11 cellular contexts compared by ENCODE assay signal in the genomic region with DNA sequence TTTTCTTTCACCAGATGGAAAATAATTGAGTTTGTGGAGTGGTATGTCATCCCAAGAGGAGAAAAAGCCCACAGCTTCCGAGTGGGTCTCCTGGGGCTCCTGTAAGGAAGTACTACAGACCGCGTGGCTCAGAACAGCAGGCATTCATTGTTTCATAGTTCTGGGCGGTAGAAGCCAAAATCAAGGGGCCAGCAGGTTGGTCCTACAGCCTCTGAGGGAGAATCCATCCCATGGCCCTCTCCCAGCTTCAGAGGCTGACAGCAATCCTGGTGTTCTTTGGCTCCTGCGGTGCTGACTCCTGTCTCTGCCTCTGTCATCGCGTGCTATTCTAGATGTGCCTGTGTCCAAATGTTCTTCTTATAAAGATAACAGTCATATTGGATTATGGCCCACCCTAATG.
"Had no signal": no experiment of that assay in that cellular context is flagged by ENCODE, and none has a peak within 500 bp of the region (broad histone marks: within the 10 kb centered on the region; RNA-seq: fewer than 3 reads in every experiment).

No MANE protein-coding gene starts in this region.

- H3K9me3 ChIP-seq: ascending aorta, breast epithelium, neutrophil, tibial artery had no signal

- ATAC-seq: stimulated activated naive B cell treated with anti-CD40 and anti-IgM and Interleukin-4, amounts not matched to agents 10 μg/mL and 1 μg/mL and 100 μg/mL, for 72 hours had no signal

- H3K36me3 Mint-ChIP-seq: activated naive CD4-positive, alpha-beta T cell treated with anti-CD3 and anti-CD28 coated beads, Interleukin-2, amount 10 ng/mL, durations not matched to agents 7 days and 5 days; stimulated activated naive B cell treated with anti-CD40 and anti-IgM and Interleukin-4, amounts not matched to agents 10 μg/mL and 1 μg/mL and 100 μg/mL, for 72 hours had no signal

- H3K4me3 ChIP-seq: ascending aorta, breast epithelium, tibial artery had no signal

- H3K4me1 Mint-ChIP-seq: activated naive CD4-positive, alpha-beta T cell treated with anti-CD3 and anti-CD28 coated beads, Interleukin-2, amount 10 ng/mL, durations not matched to agents 7 days and 5 days; endodermal cell; stimulated activated naive B cell treated with anti-CD40 and anti-IgM and Interleukin-4, amounts not matched to agents 10 μg/mL and 1 μg/mL and 100 μg/mL, for 72 hours had no signal

- H3K27me3 ChIP-seq: ascending aorta, breast epithelium, neutrophil, tibial artery had no signal

- DNase-seq: activated CD4-positive, alpha-beta T cell treated with anti-CD3 and anti-CD28 coated beads for 1 hour; activated CD4-positive, alpha-beta T cell treated with anti-CD3 and anti-CD28 coated beads, Interleukin-2, amount 50 U/mL, for 4 hours; activated naive CD4-positive, alpha-beta T cell treated with anti-CD3 and anti-CD28 coated beads, Interleukin-2, amount 10 ng/mL, durations not matched to agents 7 days and 5 days; endodermal cell; mammary epithelial cell; stimulated activated naive B cell treated with anti-CD40 and anti-IgM and Interleukin-4, amounts not matched to agents 10 μg/mL and 1 μg/mL and 100 μg/mL, for 72 hours; tibial artery had no signal

- H3K4me3 Mint-ChIP-seq: activated naive CD4-positive, alpha-beta T cell treated with anti-CD3 and anti-CD28 coated beads, Interleukin-2, amount 10 ng/mL, durations not matched to agents 7 days and 5 days; endodermal cell; stimulated activated naive B cell treated with anti-CD40 and anti-IgM and Interleukin-4, amounts not matched to agents 10 μg/mL and 1 μg/mL and 100 μg/mL, for 72 hours had no signal

- H3K9me3 Mint-ChIP-seq: activated naive CD4-positive, alpha-beta T cell treated with anti-CD3 and anti-CD28 coated beads, Interleukin-2, amount 10 ng/mL, durations not matched to agents 7 days and 5 days; endodermal cell had no signal

- H3K4me1 ChIP-seq: ascending aorta, breast epithelium, parathyroid adenoma, tibial artery had no signal

- H3K27ac Mint-ChIP-seq: activated naive CD4-positive, alpha-beta T cell treated with anti-CD3 and anti-CD28 coated beads, Interleukin-2, amount 10 ng/mL, durations not matched to agents 7 days and 5 days; endodermal cell; stimulated activated naive B cell treated with anti-CD40 and anti-IgM and Interleukin-4, amounts not matched to agents 10 μg/mL and 1 μg/mL and 100 μg/mL, for 72 hours had no signal

- H3K27ac ChIP-seq: ascending aorta, breast epithelium, neutrophil, parathyroid adenoma, tibial artery had no signal

- H3K27me3 Mint-ChIP-seq: activated naive CD4-positive, alpha-beta T cell treated with anti-CD3 and anti-CD28 coated beads, Interleukin-2, amount 10 ng/mL, durations not matched to agents 7 days and 5 days; stimulated activated naive B cell treated with anti-CD40 and anti-IgM and Interleukin-4, amounts not matched to agents 10 μg/mL and 1 μg/mL and 100 μg/mL, for 72 hours had no signal
